ENCODE assay signal across 22 cellular contexts in genomic region chr1:155177918-155178281, GRCh38. TPM values are rescaled to one million over a fixed set of nuclear protein-coding genes. Genes with fewer than 3 reads are reported as not detected.
DNase-seq lines count a peak whose midpoint lies in the region; ATAC-seq and TF ChIP-seq lines count a peak whose summit lies in the region.
"Had no signal": no experiment of that assay in that cellular context is flagged by ENCODE, and none has a peak within 500 bp of the region (broad histone marks: within the 10 kb centered on the region; RNA-seq: fewer than 3 reads in every experiment).

No MANE protein-coding gene starts in this region.

- peak overlapping the region; percentile 60 for H3K27ac ChIP-seq in VCaP
- H3K27ac ChIP-seq in stomach, result peak overlapping the region; percentile 34 to 96 (median 81)

- no peak overlapping the region for H3K4me3 Mint-ChIP-seq in activated naive CD8-positive, alpha-beta T cell treated with anti-CD3 and anti-CD28 coated beads, Interleukin-2, amount 10 ng/mL, durations not matched to agents 7 days and 5 days
- H3K4me3 Mint-ChIP-seq in activated naive CD8-positive, alpha-beta T cell treated with anti-CD3 and anti-CD28 coated beads for 36 hours, result no peak overlapping the region
- H3K4me3 Mint-ChIP-seq: activated CD8-positive, alpha-beta T cell treated with anti-CD3 and anti-CD28 coated beads for 36 hours; CD4-positive, alpha-beta T cell; central memory CD8-positive, alpha-beta T cell; neural crest cell; T-helper 17 cell had no signal

- POLR2A ChIA-PET in activated naive CD8-positive, alpha-beta T cell treated with anti-CD3 and anti-CD28 coated beads, Interleukin-2, amount 10 ng/mL, durations not matched to agents 7 days and 5 days (lab: Charles Lee), result interaction anchor here (1.1 to 2.0 kb wide), 4 partner anchors 14 to 42 kb away, joined by 4 to 9 read pairs (median 6); no protein-coding TSS in a partner anchor

- H3K4me3 ChIP-seq in stomach, result no peak overlapping the region

- no peak overlapping the region for H3K27ac Mint-ChIP-seq in activated naive CD8-positive, alpha-beta T cell treated with anti-CD3 and anti-CD28 coated beads, Interleukin-2, amount 10 ng/mL, durations not matched to agents 7 days and 5 days
- no peak overlapping the region for H3K27ac Mint-ChIP-seq in activated naive CD8-positive, alpha-beta T cell treated with anti-CD3 and anti-CD28 coated beads for 36 hours
- H3K27ac Mint-ChIP-seq: activated CD8-positive, alpha-beta T cell treated with anti-CD3 and anti-CD28 coated beads for 36 hours; CD4-positive, alpha-beta T cell; T-helper 17 cell had no signal

- no peak for TF ChIP-seq POLR2A in stomach (IDR thresholded peaks at IDR 0.05)

- no peak for TF ChIP-seq EP300 in stomach (IDR thresholded peaks at IDR 0.05)

- 95 to 98% (median 97%) methylated on average over 9 of the region's 9 CpGs for WGBS in stomach, 5 donors

- no peaks in the 10 kb centered on the region for H3K9me3 Mint-ChIP-seq in activated naive CD8-positive, alpha-beta T cell treated with anti-CD3 and anti-CD28 coated beads, Interleukin-2, amount 10 ng/mL, durations not matched to agents 7 days and 5 days
- H3K9me3 Mint-ChIP-seq in activated naive CD8-positive, alpha-beta T cell treated with anti-CD3 and anti-CD28 coated beads for 36 hours, result no peaks in the 10 kb centered on the region
- H3K9me3 Mint-ChIP-seq: activated CD8-positive, alpha-beta T cell treated with anti-CD3 and anti-CD28 coated beads for 36 hours; CD4-positive, alpha-beta T cell; central memory CD8-positive, alpha-beta T cell; neural crest cell had no signal

- H3K4me1 ChIP-seq in stomach, result peaks cover 40 to 85% (median 79%) of the 10 kb centered on the region in 4 donors

- TF ChIP-seq CTCF in VCaP (conservative IDR thresholded peaks at IDR 0.05), result no peak
- no peak for TF ChIP-seq CTCF in stomach (IDR thresholded peaks at IDR 0.05)

- ATAC-seq in activated naive CD8-positive, alpha-beta T cell treated with anti-CD3 and anti-CD28 coated beads, Interleukin-2, amount 10 ng/mL, durations not matched to agents 7 days and 5 days (ENCODE audit: low read depth), result no peak
- ATAC-seq in left lobe of liver (no peak), HG02588 (IDR thresholded peaks at IDR 0.05; ENCODE audit: unreplicated experiment) (no peak)
- ATAC-seq: activated CD8-positive, alpha-beta T cell treated with anti-CD3 and anti-CD28 coated beads for 36 hours; T-helper 17 cell had no signal

- intact Hi-C loops in stomach (cut with DNase I; ENCODE audit: low total_unique reads), result loop anchor here (10.0 kb wide), 1 partner anchor 47 kb away; no protein-coding TSS in a partner anchor

- peaks cover 21% of the 10 kb centered on the region for H3K4me1 Mint-ChIP-seq in activated naive CD8-positive, alpha-beta T cell treated with anti-CD3 and anti-CD28 coated beads, Interleukin-2, amount 10 ng/mL, durations not matched to agents 7 days and 5 days
- peaks cover 25% of the 10 kb centered on the region for H3K4me1 Mint-ChIP-seq in activated naive CD8-positive, alpha-beta T cell treated with anti-CD3 and anti-CD28 coated beads for 36 hours

- H3K27me3 Mint-ChIP-seq in activated naive CD8-positive, alpha-beta T cell treated with anti-CD3 and anti-CD28 coated beads, Interleukin-2, amount 10 ng/mL, durations not matched to agents 7 days and 5 days, result no peaks in the 10 kb centered on the region
- H3K27me3 Mint-ChIP-seq in activated naive CD8-positive, alpha-beta T cell treated with anti-CD3 and anti-CD28 coated beads for 36 hours, result peaks cover 4% of the 10 kb centered on the region
- H3K27me3 Mint-ChIP-seq: activated CD8-positive, alpha-beta T cell treated with anti-CD3 and anti-CD28 coated beads for 36 hours; CD4-positive, alpha-beta T cell; central memory CD8-positive, alpha-beta T cell; T-helper 17 cell had no signal

- H3K36me3 Mint-ChIP-seq in activated naive CD8-positive, alpha-beta T cell treated with anti-CD3 and anti-CD28 coated beads, Interleukin-2, amount 10 ng/mL, durations not matched to agents 7 days and 5 days, result peaks cover 13% of the 10 kb centered on the region
- peaks cover 17% of the 10 kb centered on the region for H3K36me3 Mint-ChIP-seq in activated naive CD8-positive, alpha-beta T cell treated with anti-CD3 and anti-CD28 coated beads for 36 hours

- H3K27me3 ChIP-seq in stomach, result peaks cover 0 to 19% (median 6%) of the 10 kb centered on the region in 3 donors

- peak; percentile 21 for DNase-seq in activated naive CD8-positive, alpha-beta T cell treated with anti-CD3 and anti-CD28 coated beads, Interleukin-2, amount 10 ng/mL, durations not matched to agents 7 days and 5 days
- DNase-seq in activated naive CD8-positive, alpha-beta T cell treated with anti-CD3 and anti-CD28 coated beads for 36 hours, result no peak
- DNase-seq in left lobe of liver (ENCODE audit: low spot score) (peak; percentile 44), stomach (peak; percentile 27), cerebellar nuclear complex (lab: John Stamatoyannopoulos, UW) (no peak)
- DNase-seq in NK-92 treated with Interleukin-12 subunit alpha and Interleukin-12 subunit beta, amount 100 ng/mL, for 24 hours (lab: John Stamatoyannopoulos, UW), result no peak
- DNase-seq: activated CD8-positive, alpha-beta T cell treated with anti-CD3 and anti-CD28 coated beads for 36 hours; amygdala; hippocampal formation; kidney glomerular epithelial cell; midbrain; NCI-H1436 treated with DMSO at 0.1 percent for 48 hours; NCI-H2171 treated with DMSO at 0.1 percent for 48 hours; NCI-H69; OCI-M1; stimulated activated CD4-positive, alpha-beta T cell treated with anti-CD3 and anti-CD28 coated beads, Interleukin-12 subunit alpha, Interleukin-12 subunit beta, amount 100 ng/mL, for 4 hours; T-helper 17 cell had no signal

- peaks cover 0 to 16% (median 0%) of the 10 kb centered on the region in 4 donors for H3K36me3 ChIP-seq in stomach

- no peaks in the 10 kb centered on the region for H3K9me3 ChIP-seq in stomach

RNA-seq across cellular contexts. Expression of gene TRIM46, which starts 4.3 kb away (rescaled TPM):
- total RNA-seq in activated naive CD8-positive, alpha-beta T cell treated with anti-CD3 and anti-CD28 coated beads, Interleukin-2, amount 10 ng/mL, durations not matched to agents 7 days and 5 days, result 10 to 100 TPM; 12.4 to 13.4 TPM
- 1 to 10 TPM; 4.6 to 4.9 TPM for total RNA-seq in activated naive CD8-positive, alpha-beta T cell treated with anti-CD3 and anti-CD28 coated beads for 36 hours
- total RNA-seq in left lobe of liver (0.23 TPM), stomach (10 to 100 TPM in 1 of 5 donors, 1 to 10 TPM in 1, under 1 TPM in 1, not detected in 2; 0.73 to 16.9 (median 5.4) TPM)
- under 1 TPM; 0.58 to 0.68 (median 0.61) TPM for polyA plus RNA-seq in stomach

RNA-seq across cellular contexts. Expression of gene KRTCAP2, which starts 4.8 kb away (rescaled TPM):
- 100 to 1,000 TPM; 146 to 170 TPM for total RNA-seq in activated naive CD8-positive, alpha-beta T cell treated with anti-CD3 and anti-CD28 coated beads, Interleukin-2, amount 10 ng/mL, durations not matched to agents 7 days and 5 days
- 100 to 1,000 TPM; 135 to 145 TPM for total RNA-seq in activated naive CD8-positive, alpha-beta T cell treated with anti-CD3 and anti-CD28 coated beads for 36 hours
- total RNA-seq in left lobe of liver, result 75.6 TPM
- 100 to 1,000 TPM in 3 of 5 donors, 10 to 100 TPM in 2; 60.8 to 238 (median 133) TPM for total RNA-seq in stomach
- polyA plus RNA-seq in stomach, result 100 to 1,000 TPM; 183 to 399 (median 242) TPM

RNA-seq across cellular contexts. Expression of gene THBS3, which starts 29.8 kb away (rescaled TPM):
- total RNA-seq in activated naive CD8-positive, alpha-beta T cell treated with anti-CD3 and anti-CD28 coated beads, Interleukin-2, amount 10 ng/mL, durations not matched to agents 7 days and 5 days, result 10 to 100 TPM; 25.1 to 26.3 TPM
- 1 to 10 TPM; 7.4 to 9.3 TPM for total RNA-seq in activated naive CD8-positive, alpha-beta T cell treated with anti-CD3 and anti-CD28 coated beads for 36 hours
- total RNA-seq in left lobe of liver, result 16.8 TPM
- 10 to 100 TPM; 11.0 to 65.9 (median 25.4) TPM for total RNA-seq in stomach
- polyA plus RNA-seq in stomach, result 10 to 100 TPM; 11.0 to 27.9 (median 17.8) TPM

RNA-seq across cellular contexts. Expression of gene MTX1, which starts 30.6 kb away (rescaled TPM):
- total RNA-seq in activated naive CD8-positive, alpha-beta T cell treated with anti-CD3 and anti-CD28 coated beads, Interleukin-2, amount 10 ng/mL, durations not matched to agents 7 days and 5 days, result 10 to 100 TPM; 31.5 to 31.7 TPM
- 10 to 100 TPM; 68.0 to 72.5 TPM for total RNA-seq in activated naive CD8-positive, alpha-beta T cell treated with anti-CD3 and anti-CD28 coated beads for 36 hours
- total RNA-seq in left lobe of liver, result 22.6 TPM
- 10 to 100 TPM in 4 of 5 donors, 1 to 10 TPM in 1; 1.2 to 54.9 (median 25.2) TPM for total RNA-seq in stomach
- 10 to 100 TPM; 48.3 to 71.1 (median 58.2) TPM for polyA plus RNA-seq in stomach

RNA-seq across cellular contexts. Expression of gene DPM3, which starts 37.6 kb away (rescaled TPM):
- 10 to 100 TPM; 60.0 to 71.1 TPM for total RNA-seq in activated naive CD8-positive, alpha-beta T cell treated with anti-CD3 and anti-CD28 coated beads, Interleukin-2, amount 10 ng/mL, durations not matched to agents 7 days and 5 days
- 10 to 100 TPM; 26.8 to 29.2 TPM for total RNA-seq in activated naive CD8-positive, alpha-beta T cell treated with anti-CD3 and anti-CD28 coated beads for 36 hours
- total RNA-seq in left lobe of liver (76.8 TPM), stomach (10 to 100 TPM in 4 of 5 donors, not detected in 1; 13.3 to 51.3 (median 38.3) TPM)
- 100 to 1,000 TPM; 192 to 301 (median 220) TPM for polyA plus RNA-seq in stomach

Comparison
In these comparisons a context has a peak if more than half of its experiments do, and no peak if none do; other contexts are left out.
1. DNase-seq: peak in activated naive CD8-positive, alpha-beta T cell treated with anti-CD3 and anti-CD28 coated beads, Interleukin-2, amount 10 ng/mL, durations not matched to agents 7 days and 5 days (single experiment), left lobe of liver (single experiment) and stomach (single experiment); none in activated naive CD8-positive, alpha-beta T cell treated with anti-CD3 and anti-CD28 coated beads for 36 hours (single experiment), NK-92 treated with Interleukin-12 subunit alpha and Interleukin-12 subunit beta, amount 100 ng/mL, for 24 hours (single experiment) and cerebellar nuclear complex (0 of 2).